In the genomic region with DNA sequence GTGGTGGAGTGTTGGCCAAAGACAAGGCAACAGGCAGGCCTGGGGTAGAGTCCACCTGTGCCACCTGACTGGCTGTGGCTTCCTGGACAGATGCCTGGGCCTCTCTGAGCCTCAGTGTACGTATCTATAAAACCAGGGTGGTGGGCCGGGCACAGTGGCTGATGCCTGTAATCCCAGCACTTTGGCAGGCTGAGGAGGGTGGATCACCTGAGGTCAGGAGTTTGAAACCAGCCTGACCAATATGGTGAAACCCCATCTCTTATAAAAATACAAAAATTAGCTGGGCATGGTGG, we compare ENCODE assay signal across 8 cellular contexts. TPM values are rescaled to one million over a fixed set of nuclear protein-coding genes. Genes with fewer than 3 reads are reported as not detected.
DNase-seq lines count a peak whose midpoint lies in the region; ATAC-seq and TF ChIP-seq lines count a peak whose summit lies in the region.
"Not testable (repeated sequence)": the region's sequence is repeated elsewhere in the genome, so short reads cannot be mapped to it uniquely, and the experiment has no call there.
"Had no signal": no experiment of that assay in that cellular context is flagged by ENCODE, and none has a peak within 500 bp of the region (broad histone marks: within the 10 kb centered on the region; RNA-seq: fewer than 3 reads in every experiment).

No MANE protein-coding gene starts in this region.

- not testable (repeated sequence) for H3K27me3 ChIP-seq in BLaER1 treated with 17β-estradiol and CSF1 and Interleukin-3, amounts not matched to agents 10 nM and 100 nM; gastroesophageal sphincter; subcutaneous abdominal adipose tissue (ENCODE audit: control insufficient read depth in 5 of 5, insufficient read depth in 4 of 5, low read length in 5 of 5)

- TF ChIP-seq CTCF in RWPE1 (conservative IDR thresholded peaks at IDR 0.05; ENCODE audit: low read depth); gastroesophageal sphincter (IDR thresholded peaks at IDR 0.05); osteocyte (IDR thresholded peaks at IDR 0.05): not testable (repeated sequence)

- not testable (repeated sequence) for TF ChIP-seq POLR2A in gastroesophageal sphincter (IDR thresholded peaks at IDR 0.05)

- peak overlapping the region in 6 of 10 experiments; percentile 21 to 56 (median 44); a peak in 11 of 20 replicates for H3K4me3 ChIP-seq in BLaER1 treated with 17β-estradiol and CSF1 and Interleukin-3, amounts not matched to agents 10 nM and 100 nM
- not testable (repeated sequence) for H3K4me3 ChIP-seq in gastroesophageal sphincter
- H3K4me3 ChIP-seq in subcutaneous abdominal adipose tissue (ENCODE audit: low read depth in 1 of 5, low read length in 5 of 5), result peak overlapping the region in 2 of 5 donors; percentile 21 to 30

- not testable (repeated sequence) for ATAC-seq in gastroesophageal sphincter
- ATAC-seq in left colon, result peak; percentile 18

- not testable (repeated sequence) for H3K36me3 Mint-ChIP-seq in osteocyte (ENCODE audit: unreplicated experiment)

- H4K20me1 ChIP-seq in BLaER1 treated with 17β-estradiol and CSF1 and Interleukin-3, amounts not matched to agents 10 nM and 100 nM, result peaks cover 0 to 93% (median 78%) of the 10 kb centered on the region in 11 experiments; a peak in 21 of 22 replicates

- H3K27me3 Mint-ChIP-seq in osteocyte (ENCODE audit: unreplicated experiment), result not testable (repeated sequence)

- peaks cover 70 to 97% (median 96%) of the 10 kb centered on the region in 10 experiments for H3K4me1 ChIP-seq in BLaER1 treated with 17β-estradiol and CSF1 and Interleukin-3, amounts not matched to agents 10 nM and 100 nM
- peaks cover 0 to 70% (median 15%) of the 10 kb centered on the region in 3 donors for H3K4me1 ChIP-seq in gastroesophageal sphincter
- peaks cover 24 to 89% (median 78%) of the 10 kb centered on the region in 5 donors for H3K4me1 ChIP-seq in subcutaneous abdominal adipose tissue (ENCODE audit: control insufficient read depth in 5 of 5, insufficient read depth in 5 of 5, low read length in 5 of 5)

- no CpG with 5 or more reads among the region's 2 CpGs for WGBS in gastroesophageal sphincter (ENCODE audit: low coverage in 1 of 2), 2 donors

- CTCF ChIA-PET in RWPE1 (lab: Yijun Ruan, JAX), result not testable (repeated sequence)

- peaks cover 77% of the 10 kb centered on the region for H3K4me1 Mint-ChIP-seq in osteocyte (ENCODE audit: unreplicated experiment)

- DNase-seq in RWPE1 (ENCODE audit: low spot score); left colon: not testable (repeated sequence)
- DNase-seq in ecto neural progenitor cell (ENCODE audit: low spot score) (peak; percentile 25), osteocyte (ENCODE audit: extremely low spot score, unreplicated experiment) (peak; percentile 67)

- H3K4me2 ChIP-seq in BLaER1 treated with 17β-estradiol and CSF1 and Interleukin-3, amounts not matched to agents 10 nM and 100 nM, result peak overlapping the region; percentile 75 to 100 (median 94)

- not testable (repeated sequence) for TF ChIP-seq EP300 in gastroesophageal sphincter (IDR thresholded peaks at IDR 0.05)

- H3K9me3 Mint-ChIP-seq in osteocyte (ENCODE audit: unreplicated experiment), result not testable (repeated sequence)

- peak overlapping the region; percentile 38 to 80 (median 70); a peak in 18 of 22 replicates for H3K9ac ChIP-seq in BLaER1 treated with 17β-estradiol and CSF1 and Interleukin-3, amounts not matched to agents 10 nM and 100 nM
- H3K9ac ChIP-seq in subcutaneous abdominal adipose tissue (ENCODE audit: low read length in 5 of 5), result peak overlapping the region in 1 of 5 donors; percentile 66

- intact Hi-C loops in left colon (cut with DNase I, micrococcal nuclease), result not testable (repeated sequence)

- not testable (repeated sequence) for H3K4me3 Mint-ChIP-seq in osteocyte (ENCODE audit: unreplicated experiment)

- H3K27ac Mint-ChIP-seq in osteocyte (ENCODE audit: unreplicated experiment), result peak overlapping the region; percentile 93

- H3K27ac ChIP-seq in BLaER1 treated with 17β-estradiol and CSF1 and Interleukin-3, amounts not matched to agents 10 nM and 100 nM, result peak overlapping the region; percentile 30 to 96 (median 78); a peak in 19 of 22 replicates
- H3K27ac ChIP-seq in RWPE1 (peak overlapping the region; percentile 79), gastroesophageal sphincter (peak overlapping the region in 3 of 4 donors; percentile 46 to 66 (median 54)), subcutaneous abdominal adipose tissue (ENCODE audit: low read depth, low read length) (peak overlapping the region; percentile 92)

- POLR2A ChIA-PET in RWPE1 (lab: Yijun Ruan, JAX; ENCODE audit: low non-redundant PET), result not testable (repeated sequence)

- H3K36me3 ChIP-seq in BLaER1 treated with 17β-estradiol and CSF1 and Interleukin-3, amounts not matched to agents 10 nM and 100 nM, result peaks cover 0 to 12% (median 0%) of the 10 kb centered on the region in 11 experiments; a peak in 5 of 22 replicates
- not testable (repeated sequence) for H3K36me3 ChIP-seq in gastroesophageal sphincter; subcutaneous abdominal adipose tissue (ENCODE audit: control insufficient read depth in 5 of 5, insufficient read depth in 5 of 5, low read length in 5 of 5)

- H3K9me3 ChIP-seq in BLaER1 treated with 17β-estradiol and CSF1 and Interleukin-3, amounts not matched to agents 10 nM and 100 nM (replicated peaks in 1 of 11); gastroesophageal sphincter; subcutaneous abdominal adipose tissue (ENCODE audit: control insufficient read depth in 5 of 5, low read length in 5 of 5): not testable (repeated sequence)

RNA-seq across cellular contexts. Expression of gene PXDN, which starts 28.4 kb away (rescaled TPM):
- 10 to 100 TPM; 19.9 to 95.9 (median 60.9) TPM for total RNA-seq in gastroesophageal sphincter
- 10 to 100 TPM; 11.6 to 13.3 TPM for total RNA-seq in left colon
- 459 and 488 TPM in 2 replicates for total RNA-seq in osteocyte
- total RNA-seq: CD4-positive, alpha-beta memory T cell had no signal
